In genomic region chr16:80655751-80656150, GRCh38 we compare ENCODE assay signal across 16 cellular contexts.
DNase-seq lines count a peak whose midpoint lies in the region; ATAC-seq and TF ChIP-seq lines count a peak whose summit lies in the region.
"Had no signal": no experiment of that assay in that cellular context is flagged by ENCODE, and none has a peak within 500 bp of the region (broad histone marks: within the 10 kb centered on the region; RNA-seq: fewer than 3 reads in every experiment).

No MANE protein-coding gene starts in this region.

- no peak overlapping the region for H3K4me3 ChIP-seq in OCI-LY7 (ENCODE audit: low read depth, low read length, poor library complexity, severe bottlenecking)

- H3K36me3 Mint-ChIP-seq in T-helper 1 cell treated with Interleukin-12 subunit alpha and Interleukin-12 subunit beta and Interleukin-4 antibody, amounts not matched to agents 30 μg/mL and 1 μg/mL, for 36 hours (ENCODE audit: low read depth), result peaks cover 44% of the 10 kb centered on the region
- peaks cover 11 to 21% of the 10 kb centered on the region in 2 donors for H3K36me3 Mint-ChIP-seq in activated T-cell treated with anti-CD3 and anti-CD28 coated beads, Interleukin-2, amount 50 U/mL, for 72 hours (ENCODE audit: insufficient read depth in 2 of 2)
- peaks cover 26% of the 10 kb centered on the region for H3K36me3 Mint-ChIP-seq in activated T-helper 1 cell treated with anti-CD3 and anti-CD28 coated beads, Interleukin-12 subunit alpha, Interleukin-12 subunit beta, Interleukin-2, Interleukin-4 antibody, amounts not matched to agents 30 ng/mL and 10 ng/mL and 1 ng/mL, durations not matched to agents 14 hours and 24 hours and 36 hours (ENCODE audit: low read depth)
- H3K36me3 Mint-ChIP-seq in stimulated activated memory B cell treated with anti-CD40 and anti-IgM and Interleukin-4, amounts not matched to agents 10 μg/mL and 1 μg/mL and 100 μg/mL, for 72 hours, result peaks cover 13% of the 10 kb centered on the region

- peaks cover 48% of the 10 kb centered on the region for H3K4me1 Mint-ChIP-seq in T-helper 1 cell treated with Interleukin-12 subunit alpha and Interleukin-12 subunit beta and Interleukin-4 antibody, amounts not matched to agents 30 μg/mL and 1 μg/mL, for 36 hours (ENCODE audit: low read depth)
- H3K4me1 Mint-ChIP-seq in activated T-cell treated with anti-CD3 and anti-CD28 coated beads, Interleukin-2, amount 50 U/mL, for 72 hours (ENCODE audit: low read depth), result peaks cover 22% of the 10 kb centered on the region
- H3K4me1 Mint-ChIP-seq in activated T-helper 1 cell treated with anti-CD3 and anti-CD28 coated beads, Interleukin-12 subunit alpha, Interleukin-12 subunit beta, Interleukin-2, Interleukin-4 antibody, amounts not matched to agents 30 ng/mL and 10 ng/mL and 1 ng/mL, durations not matched to agents 14 hours and 24 hours and 36 hours (ENCODE audit: low read depth), result peaks cover 46% of the 10 kb centered on the region
- peaks cover 28% of the 10 kb centered on the region for H3K4me1 Mint-ChIP-seq in stimulated activated memory B cell treated with anti-CD40 and anti-IgM and Interleukin-4, amounts not matched to agents 10 μg/mL and 1 μg/mL and 100 μg/mL, for 72 hours

- no peak overlapping the region for H3K27ac ChIP-seq in OCI-LY7 (ENCODE audit: low read depth, low read length, poor library complexity, severe bottlenecking)

- H3K9me2 ChIP-seq in OCI-LY7 (ENCODE audit: insufficient read depth, low read length), result no peaks in the 10 kb centered on the region

- peak overlapping the region; percentile 95 for H3K27ac Mint-ChIP-seq in T-helper 1 cell treated with Interleukin-12 subunit alpha and Interleukin-12 subunit beta and Interleukin-4 antibody, amounts not matched to agents 30 μg/mL and 1 μg/mL, for 36 hours
- no peak overlapping the region for H3K27ac Mint-ChIP-seq in activated T-cell treated with anti-CD3 and anti-CD28 coated beads, Interleukin-2, amount 50 U/mL, for 72 hours
- H3K27ac Mint-ChIP-seq in activated T-helper 1 cell treated with anti-CD3 and anti-CD28 coated beads, Interleukin-12 subunit alpha, Interleukin-12 subunit beta, Interleukin-2, Interleukin-4 antibody, amounts not matched to agents 30 ng/mL and 10 ng/mL and 1 ng/mL, durations not matched to agents 14 hours and 24 hours and 36 hours, result peak overlapping the region; percentile 91
- peak overlapping the region; percentile 77 for H3K27ac Mint-ChIP-seq in stimulated activated memory B cell treated with anti-CD40 and anti-IgM and Interleukin-4, amounts not matched to agents 10 μg/mL and 1 μg/mL and 100 μg/mL, for 72 hours

- no peaks in the 10 kb centered on the region for H4K20me1 ChIP-seq in OCI-LY7 (ENCODE audit: insufficient read depth, low read length)

- no peaks in the 10 kb centered on the region for H3K79me2 ChIP-seq in OCI-LY7 (ENCODE audit: insufficient read depth, low read depth, low read length)

- peak overlapping the region; percentile 87 for H3K4me3 Mint-ChIP-seq in T-helper 1 cell treated with Interleukin-12 subunit alpha and Interleukin-12 subunit beta and Interleukin-4 antibody, amounts not matched to agents 30 μg/mL and 1 μg/mL, for 36 hours
- peak overlapping the region; percentile 78 to 92 for H3K4me3 Mint-ChIP-seq in activated T-cell treated with anti-CD3 and anti-CD28 coated beads, Interleukin-2, amount 50 U/mL, for 72 hours
- H3K4me3 Mint-ChIP-seq in activated T-helper 1 cell treated with anti-CD3 and anti-CD28 coated beads, Interleukin-12 subunit alpha, Interleukin-12 subunit beta, Interleukin-2, Interleukin-4 antibody, amounts not matched to agents 30 ng/mL and 10 ng/mL and 1 ng/mL, durations not matched to agents 14 hours and 24 hours and 36 hours, result no peak overlapping the region
- no peak overlapping the region for H3K4me3 Mint-ChIP-seq in stimulated activated memory B cell treated with anti-CD40 and anti-IgM and Interleukin-4, amounts not matched to agents 10 μg/mL and 1 μg/mL and 100 μg/mL, for 72 hours
- H3K4me3 Mint-ChIP-seq: H9 had no signal

- no peak overlapping the region for H3K4me2 ChIP-seq in OCI-LY7 (ENCODE audit: low read length)

- CTCF ChIA-PET in OCI-LY7 (lab: Charles Lee; ENCODE audit: unreplicated experiment), result no interaction called here

- peaks cover 15% of the 10 kb centered on the region; the same call in 1 of the 2 replicates for H3K9me3 ChIP-seq in OCI-LY7 (ENCODE audit: low read length)

- no peaks in the 10 kb centered on the region for H3K4me1 ChIP-seq in OCI-LY7 (ENCODE audit: insufficient read depth, low read length, poor library complexity, severe bottlenecking)

- no peak for TF ChIP-seq CTCF in OCI-LY7 (conservative IDR thresholded peaks at IDR 0.05; ENCODE audit: low read length)

- no peak overlapping the region for H2AFZ ChIP-seq in OCI-LY7 (ENCODE audit: low read length)

- no TSS peak for BruUV-seq in OCI-LY7 (replicated peaks; lab: Mats Ljungman, UMichigan)

- peaks cover 21% of the 10 kb centered on the region for H3K9me3 Mint-ChIP-seq in T-helper 1 cell treated with Interleukin-12 subunit alpha and Interleukin-12 subunit beta and Interleukin-4 antibody, amounts not matched to agents 30 μg/mL and 1 μg/mL, for 36 hours
- peaks cover 3 to 9% of the 10 kb centered on the region in 2 donors for H3K9me3 Mint-ChIP-seq in activated T-cell treated with anti-CD3 and anti-CD28 coated beads, Interleukin-2, amount 50 U/mL, for 72 hours
- H3K9me3 Mint-ChIP-seq in activated T-helper 1 cell treated with anti-CD3 and anti-CD28 coated beads, Interleukin-12 subunit alpha, Interleukin-12 subunit beta, Interleukin-2, Interleukin-4 antibody, amounts not matched to agents 30 ng/mL and 10 ng/mL and 1 ng/mL, durations not matched to agents 14 hours and 24 hours and 36 hours, result peaks cover 16% of the 10 kb centered on the region
- H3K9me3 Mint-ChIP-seq in stimulated activated memory B cell treated with anti-CD40 and anti-IgM and Interleukin-4, amounts not matched to agents 10 μg/mL and 1 μg/mL and 100 μg/mL, for 72 hours, result peaks cover 9% of the 10 kb centered on the region

- intact Hi-C loops in activated T-helper 1 cell treated with anti-CD3 and anti-CD28 coated beads, Interleukin-12 subunit alpha, Interleukin-12 subunit beta, Interleukin-2, Interleukin-4 antibody, amounts not matched to agents 30 ng/mL and 10 ng/mL and 1 ng/mL, durations not matched to agents 14 hours and 24 hours and 36 hours (cut with micrococcal nuclease), result loop anchor here (1.0 to 2.0 kb wide), 6 partner anchors 15 to 169 kb away; no protein-coding TSS in a partner anchor
- intact Hi-C loops in OCI-LY7 (cut with micrococcal nuclease; ENCODE audit: unreplicated experiment), result no loop called here

- H3K27me3 Mint-ChIP-seq in T-helper 1 cell treated with Interleukin-12 subunit alpha and Interleukin-12 subunit beta and Interleukin-4 antibody, amounts not matched to agents 30 μg/mL and 1 μg/mL, for 36 hours (ENCODE audit: low read depth), result no peaks in the 10 kb centered on the region
- no peaks in the 10 kb centered on the region for H3K27me3 Mint-ChIP-seq in activated T-cell treated with anti-CD3 and anti-CD28 coated beads, Interleukin-2, amount 50 U/mL, for 72 hours (ENCODE audit: low read depth)
- H3K27me3 Mint-ChIP-seq in activated T-helper 1 cell treated with anti-CD3 and anti-CD28 coated beads, Interleukin-12 subunit alpha, Interleukin-12 subunit beta, Interleukin-2, Interleukin-4 antibody, amounts not matched to agents 30 ng/mL and 10 ng/mL and 1 ng/mL, durations not matched to agents 14 hours and 24 hours and 36 hours (ENCODE audit: insufficient read depth), result no peaks in the 10 kb centered on the region
- no peaks in the 10 kb centered on the region for H3K27me3 Mint-ChIP-seq in stimulated activated memory B cell treated with anti-CD40 and anti-IgM and Interleukin-4, amounts not matched to agents 10 μg/mL and 1 μg/mL and 100 μg/mL, for 72 hours

- DNase-seq in T-helper 1 cell (no peak), activated T-cell treated with anti-CD3 and anti-CD28 coated beads for 4 hours (no peak), OCI-LY7 (ENCODE audit: low spot score) (no peak), dedifferentiated amniotic fluid mesenchymal stem cell (ENCODE audit: extremely low spot score) (no peak)
- no peak for DNase-seq in activated T-cell treated with anti-CD3 and anti-CD28 coated beads, Interleukin-2, amount 50 U/mL, for 72 hours
- DNase-seq in activated T-helper 1 cell treated with anti-CD3 and anti-CD28 coated beads, Interleukin-12 subunit alpha, Interleukin-12 subunit beta, Interleukin-2, Interleukin-4 antibody, amounts not matched to agents 30 ng/mL and 10 ng/mL and 1 ng/mL, durations not matched to agents 14 hours and 24 hours and 36 hours (ENCODE audit: low spot score), result no peak
- DNase-seq: Calu3, H9, NCI-H1417, NCI-H1930, NCI-H2171, NCI-H446 treated with DMSO at 0.1 percent for 48 hours, NCI-H748 treated with DMSO at 0.1 percent for 48 hours had no signal

- ATAC-seq in activated T-cell treated with anti-CD3 and anti-CD28 coated beads, Interleukin-2, amount 50 U/mL, for 72 hours (replicated peaks in 1 of 2), result no peak
- no peak for ATAC-seq in stimulated activated memory B cell treated with anti-CD40 and anti-IgM and Interleukin-4, amounts not matched to agents 10 μg/mL and 1 μg/mL and 100 μg/mL, for 72 hours
- ATAC-seq: GM12878 had no signal

- POLR2A ChIA-PET in OCI-LY7 (lab: Charles Lee), result no interaction called here

- no peaks in the 10 kb centered on the region for H3K36me3 ChIP-seq in OCI-LY7 (ENCODE audit: insufficient read depth, low read length)

Comparison
In these comparisons a context has a peak if more than half of its experiments do, and no peak if none do; other contexts are left out.
1. H3K4me3 Mint-ChIP-seq: peak in T-helper 1 cell treated with Interleukin-12 subunit alpha and Interleukin-12 subunit beta and Interleukin-4 antibody, amounts not matched to agents 30 μg/mL and 1 μg/mL, for 36 hours (single experiment) and activated T-cell treated with anti-CD3 and anti-CD28 coated beads, Interleukin-2, amount 50 U/mL, for 72 hours (2 of 2); none in activated T-helper 1 cell treated with anti-CD3 and anti-CD28 coated beads, Interleukin-12 subunit alpha, Interleukin-12 subunit beta, Interleukin-2, Interleukin-4 antibody, amounts not matched to agents 30 ng/mL and 10 ng/mL and 1 ng/mL, durations not matched to agents 14 hours and 24 hours and 36 hours (single experiment) and stimulated activated memory B cell treated with anti-CD40 and anti-IgM and Interleukin-4, amounts not matched to agents 10 μg/mL and 1 μg/mL and 100 μg/mL, for 72 hours (single experiment).